17 cellular contexts compared by ENCODE assay signal in the genomic region with DNA sequence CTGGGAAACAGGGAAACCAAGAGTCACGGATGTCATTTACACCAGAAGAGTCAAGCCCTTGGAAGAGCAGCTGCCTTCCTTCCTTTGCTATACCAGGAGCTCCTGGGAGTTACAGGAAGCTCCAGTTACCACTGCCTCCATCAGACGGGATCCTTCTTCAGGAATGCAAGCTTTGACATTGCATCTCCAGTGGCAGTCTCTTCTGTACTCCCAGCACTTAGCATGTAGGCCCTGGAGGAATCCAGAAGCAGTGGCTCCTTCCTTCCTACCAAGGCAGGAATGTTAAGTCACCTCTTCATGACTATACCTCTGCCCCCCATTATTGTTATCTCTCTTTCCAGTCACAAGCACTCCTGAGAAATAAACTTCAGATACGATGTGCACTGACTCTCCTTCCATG.
DNase-seq lines count a peak whose midpoint lies in the region; ATAC-seq and TF ChIP-seq lines count a peak whose summit lies in the region.
"Had no signal": no experiment of that assay in that cellular context is flagged by ENCODE, and none has a peak within 500 bp of the region (broad histone marks: within the 10 kb centered on the region; RNA-seq: fewer than 3 reads in every experiment).

No MANE protein-coding gene starts in this region.

- H3K4me1 ChIP-seq in GM23338 (ENCODE audit: insufficient read depth) (no peaks in the 10 kb centered on the region; the same call in 1 of the 2 replicates), mesenchymal stem cell (ENCODE audit: control insufficient read depth, insufficient read depth, low read depth, low read length) (peaks cover 11% of the 10 kb centered on the region), osteoblast (ENCODE audit: insufficient read depth, low read length) (peaks cover 79% of the 10 kb centered on the region), A673 (ENCODE audit: insufficient read depth, low read length, poor library complexity, severe bottlenecking) (peaks cover 25% of the 10 kb centered on the region)

- no peak overlapping the region for H3K4me2 ChIP-seq in GM23338
- H3K4me2 ChIP-seq in mesenchymal stem cell (ENCODE audit: low read length, poor library complexity, severe bottlenecking), result no peak overlapping the region
- H3K4me2 ChIP-seq in osteoblast (ENCODE audit: insufficient read depth, low read length), result peak overlapping the region; percentile 61
- H3K4me2 ChIP-seq: PC-9 had no signal

- H3K4me1 Mint-ChIP-seq in GM23338, result peaks cover 16% of the 10 kb centered on the region
- H3K4me1 Mint-ChIP-seq in WTC11, result peaks cover 25% of the 10 kb centered on the region

- no peaks in the 10 kb centered on the region for H3K79me1 ChIP-seq in mesenchymal stem cell (replicated peaks; ENCODE audit: low read length, poor library complexity, severe bottlenecking)

- TF ChIP-seq CTCF in GM23338 (conservative IDR thresholded peaks at IDR 0.05; ENCODE audit: low read depth in 2 of 2) (no peak), WTC11 (IDR thresholded peaks at IDR 0.05) (no peak), osteoblast (IDR thresholded peaks at IDR 0.05; ENCODE audit: extremely low read depth, low read depth, low read length) (no peak), A673 (conservative IDR thresholded peaks at IDR 0.05; ENCODE audit: low read depth, low read length) (no peak)

- no peak overlapping the region for H3K18ac ChIP-seq in mesenchymal stem cell (ENCODE audit: low read depth in 1 of 2, low read length in 2 of 2)

- 67% methylated on average over 3 of the region's 3 CpGs for WGBS in mesenchymal stem cell

- H3K4ac ChIP-seq in mesenchymal stem cell (ENCODE audit: low read depth in 1 of 2, low read length in 2 of 2), result no peak overlapping the region

- CTCF ChIA-PET in WTC11 (lab: Charles Lee) (interaction anchor here (1.3 to 2.4 kb wide), 3 partner anchors 21 to 713 kb away, joined by 3 to 13 read pairs (median 8); no protein-coding TSS in a partner anchor), A673 (lab: Charles Lee) (no interaction called here)

- H3K27ac Mint-ChIP-seq in GM23338 (no peak overlapping the region), WTC11 (no peak overlapping the region)
- H3K27ac Mint-ChIP-seq: B cell; CD4-positive, alpha-beta T cell had no signal

- intact Hi-C loops in A673 (cut with micrococcal nuclease; ENCODE audit: unreplicated experiment), result no loop called here

- ATAC-seq in GM23338 (peak; percentile 24), WTC11 (peak; percentile 32; the same call in 1 of the 2 replicates), GM19395 (IDR thresholded peaks at IDR 0.05; ENCODE audit: unreplicated experiment) (no peak)

- H2AFZ ChIP-seq in GM23338, result no peak overlapping the region
- H2AFZ ChIP-seq in mesenchymal stem cell (ENCODE audit: low read depth, low read length), result no peak overlapping the region
- peak overlapping the region; percentile 28 for H2AFZ ChIP-seq in osteoblast (ENCODE audit: low read length)
- H2AFZ ChIP-seq: PC-9 had no signal

- H2BK12ac ChIP-seq in mesenchymal stem cell (ENCODE audit: low read length in 2 of 2), result no peak overlapping the region

- H3K9me3 ChIP-seq in mesenchymal stem cell (ENCODE audit: control insufficient read depth, low read length) (no peaks in the 10 kb centered on the region), osteoblast (ENCODE audit: low read depth, low read length) (no peaks in the 10 kb centered on the region), A673 (ENCODE audit: low read depth, low read length, poor library complexity, severe bottlenecking) (no peaks in the 10 kb centered on the region)
- H3K9me3 ChIP-seq: SJCRH30 had no signal

- H4K8ac ChIP-seq in mesenchymal stem cell (ENCODE audit: low read length), result no peak overlapping the region

- no peak overlapping the region for H3K4me3 Mint-ChIP-seq in GM23338
- no peak overlapping the region for H3K4me3 Mint-ChIP-seq in WTC11
- H3K4me3 Mint-ChIP-seq: B cell; CD4-positive, alpha-beta T cell; H9 had no signal

- POLR2A ChIA-PET in WTC11 (lab: Charles Lee) (no interaction called here), A673 (lab: Charles Lee; ENCODE audit: low non-redundant PET) (no interaction called here)

- H3K36me3 Mint-ChIP-seq in GM23338 (ENCODE audit: low read depth) (no peaks in the 10 kb centered on the region), WTC11 (no peaks in the 10 kb centered on the region)

- H3K27me3 ChIP-seq in GM23338 (ENCODE audit: insufficient read depth), result no peaks in the 10 kb centered on the region
- H3K27me3 ChIP-seq in mesenchymal stem cell (ENCODE audit: control insufficient read depth in 1 of 2, insufficient read depth in 1 of 2, low read length in 2 of 2), result no peaks in the 10 kb centered on the region
- no peaks in the 10 kb centered on the region for H3K27me3 ChIP-seq in osteoblast (ENCODE audit: insufficient read depth, low read length)
- no peaks in the 10 kb centered on the region for H3K27me3 ChIP-seq in A673 (replicated peaks; ENCODE audit: insufficient read depth, low read depth, low read length, poor library complexity)

- H4K20me1 ChIP-seq in GM23338 (replicated peaks; ENCODE audit: insufficient read depth) (no peaks in the 10 kb centered on the region), osteoblast (ENCODE audit: insufficient read depth, low read length) (no peaks in the 10 kb centered on the region)

- 0 out of 2 replicates have a peak, but pooled peaks cover 10% of the 10 kb centered on the region for H3K9me2 ChIP-seq in GM23338 (ENCODE audit: insufficient read depth)

- H2BK120ac ChIP-seq in mesenchymal stem cell (ENCODE audit: low read depth, low read length), result no peak overlapping the region

- peak; percentile 19 for DNase-seq in GM23338 (ENCODE audit: low spot score)
- no peak for DNase-seq in WTC11 (ENCODE audit: low spot score)
- DNase-seq in mesenchymal stem cell, result no peak
- peak; percentile 78 for DNase-seq in osteoblast (ENCODE audit: insufficient read length, low spot score, missing footprints)
- no peak for DNase-seq in COLO668 (lab: John Stamatoyannopoulos, UW; ENCODE audit: unreplicated experiment)
- no peak for DNase-seq in activated naive CD4-positive, alpha-beta T cell treated with Interleukin-2 at 50 U/mL for 16 hours
- DNase-seq in A673 (ENCODE audit: low spot score), result no peak
- DNase-seq: CD4-positive, alpha-beta T cell; H9; NCI-H1436; NCI-H2029 treated with DMSO at 0.1 percent for 48 hours; NCI-H510A; PC-9 had no signal

- H3K27me3 Mint-ChIP-seq in GM23338 (ENCODE audit: insufficient read depth, low read depth, poor library complexity) (peaks cover 4% of the 10 kb centered on the region), WTC11 (ENCODE audit: low read depth) (no peaks in the 10 kb centered on the region; the same call in none of the 2 replicates)
- H3K27me3 Mint-ChIP-seq: B cell; CD4-positive, alpha-beta T cell had no signal

- no peaks in the 10 kb centered on the region for H3K9me3 Mint-ChIP-seq in GM23338
- no peaks in the 10 kb centered on the region for H3K9me3 Mint-ChIP-seq in WTC11
- H3K9me3 Mint-ChIP-seq: CD4-positive, alpha-beta T cell; H9 had no signal

- no peak overlapping the region for H2BK15ac ChIP-seq in mesenchymal stem cell (ENCODE audit: low read depth, poor library complexity, severe bottlenecking)

- no TSS peak for BruUV-seq in A673 (replicated peaks; lab: Mats Ljungman, UMichigan)

- H3K27ac ChIP-seq in GM23338 (ENCODE audit: low read depth) (no peak overlapping the region), mesenchymal stem cell (ENCODE audit: low read length, poor library complexity, severe bottlenecking) (no peak overlapping the region), osteoblast (ENCODE audit: low read depth, low read length) (peak overlapping the region; percentile 88), A673 (ENCODE audit: low read depth, low read length, poor library complexity, severe bottlenecking) (no peak overlapping the region)
- H3K27ac ChIP-seq: PC-9, SJCRH30 had no signal

- no peak overlapping the region for H2BK5ac ChIP-seq in mesenchymal stem cell (ENCODE audit: low read depth, low read length, poor library complexity, severe bottlenecking)

- peak overlapping the region; percentile 57 for H3K9ac ChIP-seq in mesenchymal stem cell (ENCODE audit: low read length)

- no peaks in the 10 kb centered on the region for H3K79me2 ChIP-seq in GM23338 (replicated peaks; ENCODE audit: insufficient read depth)
- no peaks in the 10 kb centered on the region for H3K79me2 ChIP-seq in osteoblast (ENCODE audit: insufficient read depth, low read length)

- H3K14ac ChIP-seq in mesenchymal stem cell (ENCODE audit: low read length in 2 of 2), result no peak overlapping the region

- H2AK5ac ChIP-seq in mesenchymal stem cell (ENCODE audit: low read length, severe bottlenecking), result no peak overlapping the region

- H3K23ac ChIP-seq in mesenchymal stem cell (ENCODE audit: low read length in 2 of 2), result no peak overlapping the region

- H3F3A ChIP-seq in GM23338 (replicated peaks; ENCODE audit: low read depth), result no peaks in the 10 kb centered on the region

- H4K91ac ChIP-seq in mesenchymal stem cell (ENCODE audit: low read length), result no peak overlapping the region

- no peak overlapping the region for H3K4me3 ChIP-seq in GM23338
- peak overlapping the region in 1 of 2 experiments; percentile 10 for H3K4me3 ChIP-seq in mesenchymal stem cell (ENCODE audit: insufficient read depth in 1 of 2, low read depth in 1 of 2, low read length in 2 of 2)
- H3K4me3 ChIP-seq in osteoblast (ENCODE audit: insufficient read depth, low read length), result no peak overlapping the region
- no peak overlapping the region for H3K4me3 ChIP-seq in A673 (ENCODE audit: low read depth, low read length, poor library complexity, severe bottlenecking)
- H3K4me3 ChIP-seq: GM12878, PC-9, SJCRH30 had no signal

- H3K36me3 ChIP-seq in GM23338 (ENCODE audit: insufficient read depth) (no peaks in the 10 kb centered on the region), mesenchymal stem cell (ENCODE audit: control insufficient read depth in 1 of 2, insufficient read depth in 2 of 2, low read depth in 1 of 2, low read length in 2 of 2) (no peaks in the 10 kb centered on the region), osteoblast (ENCODE audit: insufficient read depth, low read length) (no peaks in the 10 kb centered on the region), A673 (ENCODE audit: insufficient read depth, low read length, poor library complexity, severe bottlenecking) (no peaks in the 10 kb centered on the region)
- H3K36me3 ChIP-seq: SJCRH30 had no signal

TF ChIP-seq in GM23338, 12 proteins besides CTCF, POLR2A, EP300 and RAD21 (continues in another document):
- no peak for TF ChIP-seq ZNF114 (CRISPR knock-in tag; IDR thresholded peaks at IDR 0.05)

TF ChIP-seq in WTC11, 78 proteins besides CTCF, POLR2A, EP300 and RAD21 (continues in another document):
- no peak for TF ChIP-seq SMAD3 (CRISPR knock-in tag; IDR thresholded peaks at IDR 0.05; ENCODE audit: borderline replicate concordance)
- TF ChIP-seq, protein P1, sequence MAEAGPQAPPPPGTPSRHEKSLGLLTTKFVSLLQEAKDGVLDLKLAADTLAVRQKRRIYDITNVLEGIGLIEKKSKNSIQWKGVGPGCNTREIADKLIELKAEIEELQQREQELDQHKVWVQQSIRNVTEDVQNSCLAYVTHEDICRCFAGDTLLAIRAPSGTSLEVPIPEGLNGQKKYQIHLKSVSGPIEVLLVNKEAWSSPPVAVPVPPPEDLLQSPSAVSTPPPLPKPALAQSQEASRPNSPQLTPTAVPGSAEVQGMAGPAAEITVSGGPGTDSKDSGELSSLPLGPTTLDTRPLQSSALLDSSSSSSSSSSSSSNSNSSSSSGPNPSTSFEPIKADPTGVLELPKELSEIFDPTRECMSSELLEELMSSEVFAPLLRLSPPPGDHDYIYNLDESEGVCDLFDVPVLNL (CRISPR knock-in tag; IDR thresholded peaks at IDR 0.05; ENCODE audit: borderline replicate concordance, low read depth), result no peak

Comparison
In these comparisons a context has a peak if more than half of its experiments do, and no peak if none do; other contexts are left out.
1. DNase-seq: peak in GM23338 (single experiment) and osteoblast (single experiment); none in WTC11 (single experiment), mesenchymal stem cell (single experiment), COLO668 (single experiment), activated naive CD4-positive, alpha-beta T cell treated with Interleukin-2 at 50 U/mL for 16 hours (single experiment) and A673 (single experiment).